8 cellular contexts compared by ENCODE assay signal in the genomic region with DNA sequence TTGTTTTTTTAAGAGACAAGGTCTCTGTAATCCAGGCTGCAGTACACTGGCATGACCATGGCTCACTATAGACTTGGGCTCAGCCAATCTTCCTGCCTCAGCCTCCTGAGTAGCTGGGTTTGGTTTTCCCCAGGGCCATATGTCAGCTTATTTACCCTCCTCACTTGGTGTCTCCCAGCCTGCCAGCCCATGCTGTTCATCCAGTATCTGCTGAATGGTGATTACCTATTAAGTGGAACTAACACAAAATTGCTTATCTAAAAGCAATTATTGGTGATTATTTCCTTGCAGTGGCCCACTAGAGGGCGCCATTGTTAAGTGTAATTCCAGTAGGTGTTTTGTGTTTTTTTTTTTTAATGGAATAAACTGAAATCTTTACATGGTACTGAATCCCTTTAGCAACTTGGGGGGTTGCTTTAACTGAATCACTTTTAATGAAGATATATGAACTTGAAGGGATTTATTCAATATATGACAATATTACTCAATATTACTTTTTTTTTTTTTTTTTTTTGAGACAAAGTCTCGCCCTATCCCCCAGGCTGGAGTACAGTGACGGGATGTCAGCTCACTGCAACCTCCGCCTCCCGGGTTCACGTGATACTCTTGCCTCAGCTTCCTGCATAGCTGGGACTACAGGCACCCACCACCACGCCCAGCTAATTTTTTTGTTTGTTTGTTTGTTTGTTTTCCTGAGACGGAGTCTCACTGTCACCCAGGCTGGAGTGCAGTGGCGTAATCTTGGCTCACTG. TPM values are rescaled to one million over a fixed set of nuclear protein-coding genes. Genes with fewer than 3 reads are reported as not detected.
DNase-seq lines count a peak whose midpoint lies in the region; ATAC-seq and TF ChIP-seq lines count a peak whose summit lies in the region.

No MANE protein-coding gene starts in this region.

- TF ChIP-seq CTCF in body of pancreas (IDR thresholded peaks at IDR 0.05): peak; percentile 71 to 85 (median 75)

- H3K27me3 ChIP-seq in body of pancreas: no peaks in the 10 kb centered on the region

- 41 to 51% methylated on average over 9 of the region's 9 CpGs for WGBS in body of pancreas, 2 donors

- H3K27ac ChIP-seq in body of pancreas: no peak overlapping the region

- DNase-seq in GM03348 (ENCODE audit: low spot score) (peak; percentile 47), NCI-H1417 treated with DMSO at 0.1 percent for 48 hours (lab: John Stamatoyannopoulos, UW) (peak; percentile 11), UCSD-AML1 (lab: John Stamatoyannopoulos, UW; ENCODE audit: unreplicated experiment) (peak; percentile 31), body of pancreas (peak; percentile 79 to 84 (median 82)), left colon (peak; percentile 49 to 82)
- DNase-seq in stimulated activated CD4-positive, alpha-beta T cell treated with anti-CD3 and anti-CD28 coated beads, TNF-alpha, amount 100 ng/mL, for 1 hour (ENCODE audit: low read depth in 3 of 3, low spot score in 1 of 3): peak; percentile 53 to 58 (median 54)

- H3K4me1 ChIP-seq in body of pancreas: peaks cover 6% of the 10 kb centered on the region

- TF ChIP-seq POLR2A in body of pancreas (IDR thresholded peaks at IDR 0.05): no peak

- intact Hi-C loops in body of pancreas (cut with DNase I) (loop anchor here (10.0 kb wide), 1 partner anchor 337 kb away; no protein-coding TSS in a partner anchor), left colon (cut with DNase I, micrococcal nuclease) (loop anchor here (5.0 to 10.0 kb wide), 3 partner anchors 155 to 337 kb away; no protein-coding TSS in a partner anchor)

- peak; percentile 39 for ATAC-seq in body of pancreas
- peak; percentile 50 for ATAC-seq in left colon
- ATAC-seq in HG03469 (IDR thresholded peaks at IDR 0.05; ENCODE audit: unreplicated experiment): no peak
- ATAC-seq in GM18502 (IDR thresholded peaks at IDR 0.05; ENCODE audit: poor library complexity, unreplicated experiment): no peak

- H3K36me3 ChIP-seq in body of pancreas (replicated peaks in 1 of 2; ENCODE audit: insufficient read depth in 1 of 2, low read depth in 2 of 2): peaks cover 0 to 16% of the 10 kb centered on the region in 2 donors

- H3K4me3 ChIP-seq in body of pancreas: no peak overlapping the region

- H3K9me3 ChIP-seq in body of pancreas: no peaks in the 10 kb centered on the region

RNA-seq across cellular contexts. Expression of gene EXOSC2, which starts 13.8 kb away (rescaled TPM):
- total RNA-seq in body of pancreas (10 to 100 TPM; 12.2 to 17.1 TPM), left colon (10 to 100 TPM; 13.2 to 19.7 TPM)

RNA-seq across cellular contexts. Expression of gene PRDM12, which starts 43.0 kb away (rescaled TPM):
- total RNA-seq in body of pancreas: not detected
- total RNA-seq in left colon: not detected

Comparison
In these comparisons a context has a peak if more than half of its experiments do, and no peak if none do; other contexts are left out.
1. DNase-seq: peak in every context shown above with its lines; median percentile 82 in body of pancreas; 66 in left colon; 54 in stimulated activated CD4-positive, alpha-beta T cell treated with anti-CD3 and anti-CD28 coated beads, TNF-alpha, amount 100 ng/mL, for 1 hour; 47 in GM03348; 31 in UCSD-AML1; 11 in NCI-H1417 treated with DMSO at 0.1 percent for 48 hours.
2. ATAC-seq: peak in body of pancreas (single experiment) and left colon (single experiment); none in HG03469 (single experiment) and GM18502 (single experiment).